13 cellular contexts compared by ENCODE assay signal in the genomic region with DNA sequence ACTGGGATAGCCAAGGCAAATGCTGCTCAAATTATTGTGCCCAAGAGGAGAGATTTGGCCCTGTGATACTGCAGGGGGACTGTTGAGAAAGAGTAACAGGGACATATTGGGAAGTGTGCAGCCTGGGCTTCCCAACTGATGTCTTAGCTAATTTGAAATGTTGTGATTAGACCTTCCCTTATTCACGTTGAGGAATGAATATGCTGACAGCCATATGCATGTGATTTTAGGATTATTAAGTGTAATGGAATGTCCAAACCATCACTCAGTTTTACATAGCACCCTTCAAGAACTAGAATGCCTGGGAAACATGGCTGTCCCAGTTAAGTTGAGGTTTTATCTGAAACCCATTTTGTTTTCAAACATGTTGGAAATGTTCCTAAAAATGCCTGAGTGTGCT.
DNase-seq lines count a peak whose midpoint lies in the region; ATAC-seq and TF ChIP-seq lines count a peak whose summit lies in the region.
"Had no signal": no experiment of that assay in that cellular context is flagged by ENCODE, and none has a peak within 500 bp of the region (broad histone marks: within the 10 kb centered on the region; RNA-seq: fewer than 3 reads in every experiment).

No MANE protein-coding gene starts in this region.

- no peaks in the 10 kb centered on the region for H3K9me2 ChIP-seq in PC-9 (ENCODE audit: insufficient read depth)

- no peak for ATAC-seq in HG02763 (IDR thresholded peaks at IDR 0.05; ENCODE audit: unreplicated experiment)

- H3K36me3 ChIP-seq in BJ (ENCODE audit: control insufficient read depth, insufficient read depth, low read length) (no peaks in the 10 kb centered on the region), muscle layer of duodenum (ENCODE audit: control insufficient read depth in 1 of 2, insufficient read depth in 2 of 2, low read length in 2 of 2) (no peaks in the 10 kb centered on the region), PC-9 (ENCODE audit: low read depth) (no peaks in the 10 kb centered on the region)
- H3K36me3 ChIP-seq: adrenal gland; BLaER1 treated with 17β-estradiol and CSF1 and Interleukin-3, amounts not matched to agents 10 nM and 100 nM had no signal

- H2AFZ ChIP-seq in PC-9, result no peak overlapping the region

- H3K27ac ChIP-seq in muscle layer of duodenum (ENCODE audit: low read length) (peak overlapping the region; percentile 41), PC-9 (no peak overlapping the region)
- H3K27ac ChIP-seq: BLaER1 treated with 17β-estradiol and CSF1 and Interleukin-3, amounts not matched to agents 10 nM and 100 nM had no signal

- no peaks in the 10 kb centered on the region for H3K27me3 ChIP-seq in BJ (ENCODE audit: control insufficient read depth, insufficient read depth, low read length)
- no peaks in the 10 kb centered on the region for H3K27me3 ChIP-seq in muscle layer of duodenum (ENCODE audit: low read depth, low read length)
- H3K27me3 ChIP-seq in PC-9 (ENCODE audit: insufficient read depth, low read depth), result no peaks in the 10 kb centered on the region
- H3K27me3 ChIP-seq: adrenal gland; BLaER1 treated with 17β-estradiol and CSF1 and Interleukin-3, amounts not matched to agents 10 nM and 100 nM had no signal

- POLR2A ChIA-PET in BJ (lab: Charles Lee) (no interaction called here), PC-9 (lab: Charles Lee; ENCODE audit: unreplicated experiment) (no interaction called here)

- H3K9me3 ChIP-seq in muscle layer of duodenum (ENCODE audit: control insufficient read depth in 1 of 2, low read length in 2 of 2) (no peaks in the 10 kb centered on the region), PC-9 (ENCODE audit: insufficient read depth, low read depth) (no peaks in the 10 kb centered on the region)
- H3K9me3 ChIP-seq: adrenal gland; BLaER1 treated with 17β-estradiol and CSF1 and Interleukin-3, amounts not matched to agents 10 nM and 100 nM had no signal

- intact Hi-C loops in PC-9 (cut with micrococcal nuclease; ENCODE audit: unreplicated experiment), result no loop called here

- no peak overlapping the region for H3K4me2 ChIP-seq in PC-9
- H3K4me2 ChIP-seq: BLaER1 treated with 17β-estradiol and CSF1 and Interleukin-3, amounts not matched to agents 10 nM and 100 nM had no signal

- 0 out of 2 replicates have a peak, but pooled peaks cover 8% of the 10 kb centered on the region for H3F3A ChIP-seq in PC-9 (ENCODE audit: insufficient read depth, low read depth)

- in situ Hi-C loops in KBM-7 (cut with MboI; ENCODE audit: low pct_unique_long_range_greater_than_20kb, low sequenced_read_pairs), result no loop called here

- TF ChIP-seq CTCF in BJ (IDR thresholded peaks at IDR 0.05; ENCODE audit: insufficient read depth, low read depth, low read length) (no peak), cardiac fibroblast (IDR thresholded peaks at IDR 0.05; ENCODE audit: low read depth, low read length) (no peak), PC-9 (conservative IDR thresholded peaks at IDR 0.05) (no peak)

- BruUV-seq in PC-9 (replicated peaks; lab: Mats Ljungman, UMichigan), result no TSS peak

- no peak overlapping the region for H3K4me3 ChIP-seq in BJ (ENCODE audit: low read depth, low read length)
- no peak overlapping the region for H3K4me3 ChIP-seq in cardiac fibroblast (replicated peaks in 1 of 2; ENCODE audit: low read depth in 2 of 2, low read length in 2 of 2)
- H3K4me3 ChIP-seq in muscle layer of duodenum (ENCODE audit: low read depth in 1 of 2, low read length in 2 of 2), result no peak overlapping the region
- H3K4me3 ChIP-seq in PC-9, result no peak overlapping the region
- H3K4me3 ChIP-seq: adrenal gland; BLaER1 treated with 17β-estradiol and CSF1 and Interleukin-3, amounts not matched to agents 10 nM and 100 nM had no signal

- H4K20me1 ChIP-seq in PC-9 (ENCODE audit: insufficient read depth), result no peaks in the 10 kb centered on the region
- H4K20me1 ChIP-seq: BLaER1 treated with 17β-estradiol and CSF1 and Interleukin-3, amounts not matched to agents 10 nM and 100 nM had no signal

- peaks cover 19% of the 10 kb centered on the region; the same call in 1 of the 2 replicates for H3K79me2 ChIP-seq in PC-9 (ENCODE audit: low read depth)

- CTCF ChIA-PET in BJ (lab: Yijun Ruan, JAX) (no interaction called here), PC-9 (lab: Charles Lee) (no interaction called here)

- peaks cover 0 to 4% of the 10 kb centered on the region in 2 donors for H3K4me1 ChIP-seq in muscle layer of duodenum (ENCODE audit: control insufficient read depth in 1 of 2, insufficient read depth in 2 of 2, low read length in 2 of 2)
- no peaks in the 10 kb centered on the region for H3K4me1 ChIP-seq in PC-9 (replicated peaks; ENCODE audit: insufficient read depth)

- DNase-seq in BJ (ENCODE audit: low read depth) (peak; percentile 23), NCI-H226 (peak; percentile 87), cardiac fibroblast (ENCODE audit: low read depth in 2 of 2) (peak; percentile 58 to 74), PC-9 (no peak), putamen (ENCODE audit: low spot score) (no peak), KBM-7 (no peak)
- DNase-seq: adrenal gland; dorsolateral prefrontal cortex; stimulated activated CD4-positive, alpha-beta T cell treated with anti-CD3 and anti-CD28 coated beads, Interleukin-2, amount 100 ng/mL, for 24 hours; SW 1271 had no signal

Comparison
In these comparisons a context has a peak if more than half of its experiments do, and no peak if none do; other contexts are left out.
1. DNase-seq: peak in BJ (single experiment), NCI-H226 (single experiment) and cardiac fibroblast (2 of 2); none in PC-9 (0 of 2), putamen (single experiment) and KBM-7 (single experiment).